In the genomic region with DNA sequence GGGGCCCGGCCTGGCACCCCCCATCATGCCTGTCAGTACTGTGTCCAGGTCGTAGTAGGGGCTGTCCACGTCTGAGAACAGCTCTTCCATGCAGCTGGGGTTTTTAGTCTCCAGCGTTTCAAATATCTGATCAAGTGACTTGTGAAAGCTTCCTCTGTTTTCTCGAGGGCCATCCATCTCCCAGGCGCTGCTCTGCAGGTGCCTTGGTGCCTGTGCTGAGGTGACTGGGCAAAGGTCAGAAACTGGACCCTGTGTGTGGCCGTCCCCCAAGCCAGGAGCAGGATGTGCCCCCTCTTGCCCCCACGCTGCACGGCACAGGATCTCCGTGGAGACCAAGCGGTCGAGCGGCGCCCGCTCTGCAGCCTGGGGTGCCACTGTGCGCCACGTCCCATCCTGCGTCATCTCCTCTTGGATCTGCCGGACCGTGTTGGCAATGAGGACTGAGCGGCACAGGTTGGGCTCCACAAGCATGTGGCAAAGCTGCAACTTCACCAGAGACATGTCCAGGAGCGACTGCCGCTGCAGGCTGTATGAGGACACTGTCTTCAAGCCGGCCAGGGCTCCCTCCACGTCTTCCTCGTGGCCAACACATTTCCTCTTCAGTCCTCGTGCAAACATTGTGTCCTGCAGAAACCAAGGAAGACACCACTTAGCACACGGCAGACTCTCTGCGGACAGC, we compare ENCODE assay signal across 29 cellular contexts. TPM values are rescaled to one million over a fixed set of nuclear protein-coding genes. Genes with fewer than 3 reads are reported as not detected.
DNase-seq lines count a peak whose midpoint lies in the region; ATAC-seq and TF ChIP-seq lines count a peak whose summit lies in the region.
"Had no signal": no experiment of that assay in that cellular context is flagged by ENCODE, and none has a peak within 500 bp of the region (broad histone marks: within the 10 kb centered on the region; RNA-seq: fewer than 3 reads in every experiment).

No MANE protein-coding gene starts in this region.

- no CpG with 5 or more reads among the region's 29 CpGs for WGBS in neuronal stem cell (ENCODE audit: extremely low coverage in 2 of 2, insufficient read length in 2 of 2, insufficient replicate concordance in 1 of 2), 2 donors

- no peak overlapping the region for H2BK5ac ChIP-seq in neuronal stem cell (ENCODE audit: low read length)

- H2AK5ac ChIP-seq in neuronal stem cell (ENCODE audit: low read depth, low read length): no peak overlapping the region

- POLR2A ChIA-PET in HEK293T (lab: Yijun Ruan, JAX): interaction anchor here (0.8 to 1.2 kb wide), 3 partner anchors 9 to 27 kb away, joined by 3 to 4 read pairs (median 3); a partner anchor contains a TSS

- no peak overlapping the region for H2AFZ ChIP-seq in neuronal stem cell (ENCODE audit: low read length)

- H3K18ac ChIP-seq in neuronal stem cell (ENCODE audit: low read length): no peak overlapping the region

- no peak overlapping the region for H2BK12ac ChIP-seq in neuronal stem cell (ENCODE audit: low read length)

- no peak overlapping the region for H4K8ac ChIP-seq in neuronal stem cell (ENCODE audit: low read depth, low read length)

- H3K9me3 ChIP-seq in cardiac muscle cell (ENCODE audit: low read depth) (no peaks in the 10 kb centered on the region), right atrium auricular region (no peaks in the 10 kb centered on the region), neuronal stem cell (replicated peaks in 1 of 2; ENCODE audit: control insufficient read depth in 2 of 2, insufficient read depth in 1 of 2, low read depth in 1 of 2, low read length in 2 of 2) (no peaks in the 10 kb centered on the region)
- H3K9me3 ChIP-seq: SJCRH30, suprapubic skin, upper lobe of right lung had no signal

- no peak for DNase-seq in cardiac muscle cell (ENCODE audit: low read depth in 1 of 2, low spot score in 1 of 2)
- DNase-seq in right atrium auricular region (ENCODE audit: low spot score): no peak
- DNase-seq in cerebellar cortex (ENCODE audit: low spot score): peak; percentile 24
- no peak for DNase-seq in neuronal stem cell (ENCODE audit: low spot score)
- no peak for DNase-seq in HEK293T (ENCODE audit: extremely low spot score)
- DNase-seq in NCI-H2171 (lab: John Stamatoyannopoulos, UW): no peak
- DNase-seq: 8988T; activated B cell treated with CpG ODN at 0.5 μM for 24 hours; activated CD4-positive, alpha-beta T cell treated with anti-CD3 and anti-CD28 coated beads, Interleukin-2, amount 10 ng/mL, durations not matched to agents 7 days and 5 days; activated gamma-delta T cell; activated naive CD8-positive, alpha-beta T cell treated with anti-CD3 and anti-CD28 coated beads, Interleukin-2, amount 10 ng/mL, durations not matched to agents 7 days and 5 days; activated T-cell treated with anti-CD3 and anti-CD28 coated beads, Interleukin-2, amount 50 U/mL, for 4 hours; DND-41; foreskin melanocyte; kidney; left ventricle myocardium superior; NCI-H146; NCI-H2107; NCI-H446; SJCRH30; stimulated activated naive CD4-positive, alpha-beta T cell; T-cell; upper lobe of right lung had no signal

- peaks cover 13% of the 10 kb centered on the region for H3K79me1 ChIP-seq in neuronal stem cell (ENCODE audit: low read depth, low read length)

- H3K4me2 ChIP-seq in neuronal stem cell (ENCODE audit: insufficient read depth, low read length, poor library complexity, severe bottlenecking): no peak overlapping the region

- H3K23ac ChIP-seq in neuronal stem cell (ENCODE audit: low read depth, low read length, poor library complexity): peak overlapping the region; percentile 59

- H3K4me3 ChIP-seq in cardiac muscle cell (no peak overlapping the region), right atrium auricular region (no peak overlapping the region), neuronal stem cell (ENCODE audit: low read length in 2 of 2) (no peak overlapping the region)
- H3K4me3 ChIP-seq: SJCRH30, skin epidermis, suprapubic skin, upper lobe of right lung had no signal

- no peak overlapping the region for H2BK15ac ChIP-seq in neuronal stem cell (ENCODE audit: low read length)

- no peak overlapping the region for H2BK120ac ChIP-seq in neuronal stem cell (ENCODE audit: low read depth, low read length)

- no peaks in the 10 kb centered on the region for H3K27me3 ChIP-seq in cardiac muscle cell
- no peaks in the 10 kb centered on the region for H3K27me3 ChIP-seq in right atrium auricular region
- H3K27me3 ChIP-seq in neuronal stem cell (ENCODE audit: control insufficient read depth in 3 of 3, insufficient read depth in 3 of 3, low read depth in 1 of 3, low read length in 3 of 3): no peaks in the 10 kb centered on the region
- H3K27me3 ChIP-seq: SJCRH30, suprapubic skin, upper lobe of right lung had no signal

- H3K9ac ChIP-seq in neuronal stem cell (ENCODE audit: low read depth, low read length, poor library complexity): no peak overlapping the region

- no peak for TF ChIP-seq CTCF in cardiac muscle cell (IDR thresholded peaks at IDR 0.05; ENCODE audit: low read depth, low read length)
- TF ChIP-seq CTCF in right atrium auricular region (IDR thresholded peaks at IDR 0.05): no peak

- H3K27ac ChIP-seq in cardiac muscle cell (peak overlapping the region; percentile 79), right atrium auricular region (no peak overlapping the region), neuronal stem cell (replicated peaks; ENCODE audit: low read length) (no peak overlapping the region)
- H3K27ac ChIP-seq: C4-2B, SJCRH30, skin epidermis, suprapubic skin, upper lobe of right lung had no signal

- ATAC-seq in HG02938 (IDR thresholded peaks at IDR 0.05; ENCODE audit: unreplicated experiment) (no peak), GM18861 (IDR thresholded peaks at IDR 0.05; ENCODE audit: unreplicated experiment) (no peak)
- ATAC-seq: activated T-cell treated with anti-CD3 and anti-CD28 coated beads, Interleukin-2, amount 50 U/mL, for 4 hours; T-cell had no signal

- CTCF ChIA-PET in HEK293T (lab: Yijun Ruan, JAX): no interaction called here

- peaks cover 49% of the 10 kb centered on the region for H3K4me1 ChIP-seq in cardiac muscle cell (ENCODE audit: low read depth)
- H3K4me1 ChIP-seq in right atrium auricular region: peaks cover 0 to 12% of the 10 kb centered on the region in 2 donors
- H3K4me1 ChIP-seq in neuronal stem cell (ENCODE audit: control insufficient read depth in 2 of 2, insufficient read depth in 1 of 2, low read depth in 1 of 2, low read length in 2 of 2): peaks cover 4 to 6% of the 10 kb centered on the region in 2 donors
- H3K4me1 ChIP-seq: upper lobe of right lung had no signal

- H4K91ac ChIP-seq in neuronal stem cell (ENCODE audit: low read depth, low read length, poor library complexity): no peak overlapping the region

- H3K36me3 ChIP-seq in cardiac muscle cell (peaks cover 28% of the 10 kb centered on the region), right atrium auricular region (peaks cover 5% of the 10 kb centered on the region), neuronal stem cell (replicated peaks in 1 of 2; ENCODE audit: control insufficient read depth in 2 of 2, insufficient read depth in 2 of 2, low read length in 2 of 2) (peaks cover 36 to 92% of the 10 kb centered on the region in 2 donors)

- H3K4ac ChIP-seq in neuronal stem cell (ENCODE audit: low read length): no peak overlapping the region

- H3K14ac ChIP-seq in neuronal stem cell (ENCODE audit: low read length): no peak overlapping the region

TF ChIP-seq in HEK293T, 16 proteins besides CTCF, POLR2A, EP300 and RAD21:
- TF ChIP-seq L3MBTL2 (conservative IDR thresholded peaks at IDR 0.05) (no peak), HDGF (IDR thresholded peaks at IDR 0.05; ENCODE audit: borderline replicate concordance) (no peak), FOXK2 (IDR thresholded peaks at IDR 0.05) (no peak), TARDBP (IDR thresholded peaks at IDR 0.05) (no peak), FOXM1 (IDR thresholded peaks at IDR 0.05; ENCODE audit: borderline replicate concordance) (no peak), ELF4 (IDR thresholded peaks at IDR 0.05) (no peak), FOXA1 (IDR thresholded peaks at IDR 0.05) (no peak), CTBP1 (IDR thresholded peaks at IDR 0.05; ENCODE audit: borderline replicate concordance) (no peak), SUZ12 (IDR thresholded peaks at IDR 0.05) (no peak), BHLHE40 (IDR thresholded peaks at IDR 0.05; ENCODE audit: borderline replicate concordance) (no peak), LEF1 (IDR thresholded peaks at IDR 0.05; ENCODE audit: borderline replicate concordance) (no peak), ARNT (IDR thresholded peaks at IDR 0.05) (no peak), ZNF384 (IDR thresholded peaks at IDR 0.05) (no peak), NFRKB (IDR thresholded peaks at IDR 0.05) (no peak), SP1 (IDR thresholded peaks at IDR 0.05) (no peak)
- TF ChIP-seq, protein P1, sequence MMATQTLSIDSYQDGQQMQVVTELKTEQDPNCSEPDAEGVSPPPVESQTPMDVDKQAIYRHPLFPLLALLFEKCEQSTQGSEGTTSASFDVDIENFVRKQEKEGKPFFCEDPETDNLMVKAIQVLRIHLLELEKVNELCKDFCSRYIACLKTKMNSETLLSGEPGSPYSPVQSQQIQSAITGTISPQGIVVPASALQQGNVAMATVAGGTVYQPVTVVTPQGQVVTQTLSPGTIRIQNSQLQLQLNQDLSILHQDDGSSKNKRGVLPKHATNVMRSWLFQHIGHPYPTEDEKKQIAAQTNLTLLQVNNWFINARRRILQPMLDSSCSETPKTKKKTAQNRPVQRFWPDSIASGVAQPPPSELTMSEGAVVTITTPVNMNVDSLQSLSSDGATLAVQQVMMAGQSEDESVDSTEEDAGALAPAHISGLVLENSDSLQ (IDR thresholded peaks at IDR 0.05): no peak

RNA-seq across cellular contexts. Expression of a gene that starts 9.4 kb away (rescaled TPM):
- total RNA-seq in cardiac muscle cell (36.7 and 47.7 TPM in 2 replicates), right atrium auricular region (1 to 10 TPM; 3.3 to 5.1 TPM)
- 34.5 and 46.0 TPM in 2 replicates for polyA plus RNA-seq in cardiac muscle cell
- polyA plus RNA-seq in neuronal stem cell (2013, experiment 1 of 2): 46.0 TPM
- 45.5 TPM for polyA plus RNA-seq in neuronal stem cell (2013, experiment 2 of 2)

RNA-seq across cellular contexts. Expression of a gene that starts 25.9 kb away (rescaled TPM):
- total RNA-seq in cardiac muscle cell (15.5 and 20.9 TPM in 2 replicates), right atrium auricular region (1 to 10 TPM; 2.0 to 2.2 TPM)
- polyA plus RNA-seq in cardiac muscle cell: 13.4 and 20.4 TPM in 2 replicates
- 6.1 TPM for polyA plus RNA-seq in neuronal stem cell (2013, experiment 1 of 2)
- polyA plus RNA-seq in neuronal stem cell (2013, experiment 2 of 2): 6.0 TPM

RNA-seq across cellular contexts. Expression of a gene that starts 33.3 kb away (rescaled TPM):
- total RNA-seq in cardiac muscle cell (59.3 and 78.0 TPM in 2 replicates), right atrium auricular region (10 to 100 TPM in 1 of 2 donors, 1 to 10 TPM in 1; 5.7 to 11.8 TPM)
- polyA plus RNA-seq in cardiac muscle cell: 17.8 and 18.8 TPM in 2 replicates
- 0.43 TPM for polyA plus RNA-seq in neuronal stem cell (2013, experiment 1 of 2)
- polyA plus RNA-seq in neuronal stem cell (2013, experiment 2 of 2): 0.46 TPM
- total RNA-seq: activated B cell treated with CpG ODN at 0.5 μM for 24 hours; activated CD4-positive, alpha-beta T cell treated with anti-CD3 and anti-CD28 coated beads, Interleukin-2, amount 10 ng/mL, durations not matched to agents 7 days and 5 days had no signal

RNA-seq across cellular contexts. Expression of a gene that starts 53.8 kb away (rescaled TPM):
- 1.2 and 2.0 TPM in 2 replicates for total RNA-seq in cardiac muscle cell
- 1.0 TPM in 2 replicates for polyA plus RNA-seq in cardiac muscle cell
- total RNA-seq in right atrium auricular region: 1 to 10 TPM in 1 of 2 donors, under 1 TPM in 1; 0.67 to 1.2 TPM
- polyA plus RNA-seq in neuronal stem cell (2013, experiment 1 of 2): 0.13 TPM
- polyA plus RNA-seq in neuronal stem cell (2013, experiment 2 of 2): 0.08 TPM
- total RNA-seq: LHCN-M2 had no signal
